8 cellular contexts compared by ENCODE assay signal in genomic region chr1:23567996-23568607, GRCh38. TPM values are rescaled to one million over a fixed set of nuclear protein-coding genes. Genes with fewer than 3 reads are reported as not detected.
A peak's percentile ranks its signal among the peaks of the same experiment; 100 is the strongest.
DNase-seq lines count a peak whose midpoint lies in the region; ATAC-seq and TF ChIP-seq lines count a peak whose summit lies in the region.

No MANE protein-coding gene starts in this region.

- POLR2A ChIA-PET in Panc1 (lab: Charles Lee) = no interaction called here

- H3K9me3 ChIP-seq in BE2C = no peaks in the 10 kb centered on the region
- H3K9me3 ChIP-seq in Panc1 (ENCODE audit: control insufficient read depth, insufficient read depth, low read depth, low read length) = no peaks in the 10 kb centered on the region
- H3K9me3 ChIP-seq in fibroblast of lung (ENCODE audit: control insufficient read depth, insufficient read depth, low read depth, low read length) = no peaks in the 10 kb centered on the region
- no peaks in the 10 kb centered on the region for H3K9me3 ChIP-seq in neural cell (ENCODE audit: low read length)

- peak overlapping the region; percentile 77 for H3K9ac ChIP-seq in fibroblast of lung (ENCODE audit: insufficient read depth, low read length)
- no peak overlapping the region for H3K9ac ChIP-seq in neural cell (ENCODE audit: low read length)

- H4K20me1 ChIP-seq in fibroblast of lung (ENCODE audit: control insufficient read depth, extremely low read depth, insufficient read depth, low read length) (no peaks in the 10 kb centered on the region), neural cell (ENCODE audit: insufficient read depth) (no peaks in the 10 kb centered on the region)

- H2AFZ ChIP-seq in fibroblast of lung (ENCODE audit: low read length) (peak overlapping the region; percentile 73), neural cell (ENCODE audit: low read depth, low read length) (no peak overlapping the region)

- no peaks in the 10 kb centered on the region for H3K9me2 ChIP-seq in neural cell (ENCODE audit: insufficient read depth, low read length)

- TF ChIP-seq CTCF in BE2C (IDR thresholded peaks at IDR 0.05; ENCODE audit: low read depth, low read length) (no peak), Panc1 (IDR thresholded peaks at IDR 0.05) (no peak), fibroblast of lung (conservative IDR thresholded peaks at IDR 0.05 in 1 of 2, IDR thresholded peaks at IDR 0.05 in 1 of 2; ENCODE audit: low read depth in 1 of 2, low read length in 2 of 2) (no peak), neural cell (IDR thresholded peaks at IDR 0.05; ENCODE audit: poor library complexity, severe bottlenecking) (no peak)

- no peaks in the 10 kb centered on the region for H3K36me3 ChIP-seq in BE2C
- H3K36me3 ChIP-seq in Panc1 (ENCODE audit: control insufficient read depth, insufficient read depth, low read length) = no peaks in the 10 kb centered on the region
- H3K36me3 ChIP-seq in fibroblast of lung (ENCODE audit: control insufficient read depth, insufficient read depth, low read length) = no peaks in the 10 kb centered on the region
- H3K36me3 ChIP-seq in neural cell (ENCODE audit: insufficient read depth, low read length) = no peaks in the 10 kb centered on the region

- in situ Hi-C loops in Panc1 (cut with HindIII; ENCODE audit: low pct_unique_long_range_greater_than_20kb, low sequenced_read_pairs) = no loop called here

- H3K4me2 ChIP-seq in fibroblast of lung (ENCODE audit: extremely low read depth, insufficient read depth, low read length) (peak overlapping the region; percentile 80), neural cell (ENCODE audit: low read length) (no peak overlapping the region)

- H3F3A ChIP-seq in neural cell (ENCODE audit: insufficient read depth, low read length, poor library complexity, severe bottlenecking) = no peaks in the 10 kb centered on the region

- TF ChIP-seq RAD21 in neural cell (conservative IDR thresholded peaks at IDR 0.05) = no peak

- TF ChIP-seq EP300 in neural cell (conservative IDR thresholded peaks at IDR 0.05; ENCODE audit: poor library complexity, severe bottlenecking) = no peak

- BruUV-seq in Panc1 (replicated peaks; lab: Mats Ljungman, UMichigan) = no TSS peak

- H3K4me1 ChIP-seq in BE2C (peaks cover 7% of the 10 kb centered on the region), Panc1 (ENCODE audit: control insufficient read depth, insufficient read depth, low read length) (peaks cover 30% of the 10 kb centered on the region), fibroblast of lung (ENCODE audit: control insufficient read depth, extremely low read depth, insufficient read depth, low read length) (peaks cover 2% of the 10 kb centered on the region)

- peak; percentile 25 for DNase-seq in BE2C
- DNase-seq in Panc1 (ENCODE audit: low read depth, low spot score) = no peak
- DNase-seq in fibroblast of lung (ENCODE audit: low read depth in 2 of 2) = no peak
- DNase-seq in GF-D8 (lab: John Stamatoyannopoulos, UW) = no peak

- intact Hi-C loops in Panc1 (cut with micrococcal nuclease; ENCODE audit: unreplicated experiment) = no loop called here

- H3K79me2 ChIP-seq in fibroblast of lung (ENCODE audit: control insufficient read depth, insufficient read depth, low read length) (no peaks in the 10 kb centered on the region), neural cell (replicated peaks; ENCODE audit: insufficient read depth, low read length) (no peaks in the 10 kb centered on the region)

- peak; percentile 52 for ATAC-seq in Panc1
- no peak for ATAC-seq in HG02623 (IDR thresholded peaks at IDR 0.05; ENCODE audit: unreplicated experiment)
- ATAC-seq in HG03135 (IDR thresholded peaks at IDR 0.05; ENCODE audit: unreplicated experiment) = no peak
- no peak for ATAC-seq in GM18867 (IDR thresholded peaks at IDR 0.05; ENCODE audit: unreplicated experiment)

- H3K4me3 ChIP-seq in BE2C (ENCODE audit: low read depth, low read length) (peak overlapping the region; percentile 53), Panc1 (ENCODE audit: low read depth in 2 of 2, low read length in 2 of 2) (peak overlapping the region; percentile 44 to 59), fibroblast of lung (replicated peaks in 1 of 4; ENCODE audit: control extremely low read depth in 1 of 4, insufficient read depth in 1 of 4, low read depth in 3 of 4, low read length in 4 of 4) (peak overlapping the region; percentile 38 to 63 (median 48)), neural cell (ENCODE audit: low read length) (peak overlapping the region; percentile 50)

- peak overlapping the region; percentile 78 for H3K27ac ChIP-seq in Panc1 (ENCODE audit: low read length)
- H3K27ac ChIP-seq in fibroblast of lung (ENCODE audit: insufficient read depth, low read length) = peak overlapping the region; percentile 61
- H3K27ac ChIP-seq in neural cell (ENCODE audit: low read length) = no peak overlapping the region

- CTCF ChIA-PET in Panc1 (lab: Charles Lee) = interaction anchor here (0.7 kb wide), 1 partner anchor 32 kb away, joined by 4 read pairs; no protein-coding TSS in a partner anchor

- H3K27me3 ChIP-seq in BE2C (no peaks in the 10 kb centered on the region), Panc1 (ENCODE audit: control insufficient read depth, insufficient read depth, low read length) (no peaks in the 10 kb centered on the region), fibroblast of lung (ENCODE audit: control insufficient read depth, insufficient read depth, low read length) (no peaks in the 10 kb centered on the region), neural cell (ENCODE audit: insufficient read depth, low read depth, low read length) (peaks cover 11% of the 10 kb centered on the region)

TF ChIP-seq in neural cell, 6 proteins besides CTCF, POLR2A, EP300 and RAD21:
- TF ChIP-seq REST (IDR thresholded peaks at IDR 0.05; ENCODE audit: borderline replicate concordance) = no peak
TF ChIP-seq in neural cell: peak in this region for 0.

RNA-seq across cellular contexts. Expression of gene ID3, which starts 8.8 kb away (rescaled TPM):
- 63.3 TPM for polyA plus RNA-seq in BE2C (2012; ENCODE audit: insufficient read depth, insufficient read length, low read depth)
- total RNA-seq in Panc1 (2021; ENCODE audit: unreplicated experiment) (39.6 TPM), fibroblast of lung (9.9 and 42.9 TPM in 2 replicates)
- 46.3 TPM for polyA plus RNA-seq in Panc1 (2012; ENCODE audit: insufficient read length)
- polyA plus RNA-seq in fibroblast of lung (23.0 and 35.2 TPM in 2 replicates), neural cell (8.0 and 10.2 TPM in 2 replicates)
- polyA plus RNA-seq in fibroblast of lung (2012) = 28.8 and 44.1 TPM in 2 replicates
- polyA minus RNA-seq in fibroblast of lung (ENCODE audit: low replicate concordance) (21.5 and 54.2 TPM in 2 replicates), neural cell (3.4 and 6.1 TPM in 2 replicates)

RNA-seq across cellular contexts. Expression of gene E2F2, which starts 37.1 kb away (rescaled TPM):
- 0.73 TPM for polyA plus RNA-seq in BE2C (2012; ENCODE audit: insufficient read depth, insufficient read length, low read depth)
- total RNA-seq in Panc1 (2021; ENCODE audit: unreplicated experiment) (9.5 TPM), fibroblast of lung (0.17 TPM in 1 of 2 replicates, not detected in the other)
- 3.1 TPM for polyA plus RNA-seq in Panc1 (2012; ENCODE audit: insufficient read length)
- polyA plus RNA-seq in fibroblast of lung (0.26 and 0.85 TPM in 2 replicates), neural cell (0.16 and 0.50 TPM in 2 replicates)
- 0.58 and 1.8 TPM in 2 replicates for polyA plus RNA-seq in fibroblast of lung (2012)
- polyA minus RNA-seq in fibroblast of lung (ENCODE audit: low replicate concordance) (1.4 and 6.8 TPM in 2 replicates), neural cell (0.24 and 0.35 TPM in 2 replicates)
